In the genomic region with DNA sequence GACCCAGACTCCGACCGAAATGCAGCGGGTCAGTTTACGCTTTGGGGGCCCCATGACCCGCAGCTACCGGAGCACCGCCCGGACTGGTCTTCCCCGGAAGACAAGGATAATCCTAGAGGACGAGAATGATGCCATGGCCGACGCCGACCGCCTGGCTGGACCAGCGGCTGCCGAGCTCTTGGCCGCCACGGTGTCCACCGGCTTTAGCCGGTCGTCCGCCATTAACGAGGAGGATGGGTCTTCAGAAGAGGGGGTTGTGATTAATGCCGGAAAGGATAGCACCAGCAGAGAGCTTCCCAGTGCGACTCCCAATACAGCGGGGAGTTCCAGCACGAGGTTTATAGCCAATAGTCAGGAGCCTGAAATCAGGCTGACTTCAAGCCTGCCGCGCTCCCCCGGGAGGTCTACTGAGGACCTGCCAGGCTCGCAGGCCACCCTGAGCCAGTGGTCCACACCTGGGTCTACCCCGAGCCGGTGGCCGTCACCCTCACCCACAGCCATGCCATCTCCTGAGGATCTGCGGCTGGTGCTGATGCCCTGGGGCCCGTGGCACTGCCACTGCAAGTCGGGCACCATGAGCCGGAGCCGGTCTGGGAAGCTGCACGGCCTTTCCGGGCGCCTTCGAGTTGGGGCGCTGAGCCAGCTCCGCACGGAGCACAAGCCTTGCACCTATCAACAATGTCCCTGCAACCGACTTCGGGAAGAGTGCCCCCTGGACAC, we compare ENCODE assay signal across 8 cellular contexts. TPM values are rescaled to one million over a fixed set of nuclear protein-coding genes. Genes with fewer than 3 reads are reported as not detected.
A peak's percentile ranks its signal among the peaks of the same experiment; 100 is the strongest.
DNase-seq lines count a peak whose midpoint lies in the region; ATAC-seq and TF ChIP-seq lines count a peak whose summit lies in the region.

No MANE protein-coding gene starts in this region.

- H3K23ac ChIP-seq in IMR-90 (ENCODE audit: low read depth, low read length) = peak overlapping the region; percentile 93

- H2AK5ac ChIP-seq in IMR-90 (ENCODE audit: low read depth, low read length) = peak overlapping the region; percentile 87

- POLR2A ChIA-PET in IMR-90 (lab: Charles Lee; ENCODE audit: unreplicated experiment) = interaction anchor here (1.0 to 1.1 kb wide), 2 partner anchors 12 to 42 kb away, joined by 3 to 4 read pairs; a partner anchor contains a TSS

- H3K36me3 ChIP-seq in CD4-positive, CD25-positive, alpha-beta regulatory T cell (ENCODE audit: control insufficient read depth, insufficient read depth, low read length) = peaks cover 19% of the 10 kb centered on the region
- H3K36me3 ChIP-seq in IMR-90 (ENCODE audit: control insufficient read depth, insufficient read depth, low read length) (peaks cover 16% of the 10 kb centered on the region), gastroesophageal sphincter (peaks cover 0 to 26% of the 10 kb centered on the region in 2 donors), neural progenitor cell (no peaks in the 10 kb centered on the region)

- peak overlapping the region; percentile 89 for H3K4me3 ChIP-seq in CD4-positive, CD25-positive, alpha-beta regulatory T cell (ENCODE audit: low read depth, low read length)
- H3K4me3 ChIP-seq in IMR-90 (ENCODE audit: insufficient read depth, low read depth, low read length) (peak overlapping the region; percentile 65), gastroesophageal sphincter (peak overlapping the region; percentile 50 to 63), neural progenitor cell (peak overlapping the region; percentile 69)

- in situ Hi-C loops in IMR-90 (cut with MboI; ENCODE audit: low sequenced_read_pairs) = no loop called here

- H3K27ac Mint-ChIP-seq in CD4-positive, CD25-positive, alpha-beta regulatory T cell = peak overlapping the region; percentile 91 to 93 (median 91)
- H3K27ac Mint-ChIP-seq in neural progenitor cell = peak overlapping the region; percentile 95

- CTCF ChIA-PET in IMR-90 (lab: Yijun Ruan, JAX) = interaction anchor here (0.6 to 1.4 kb wide), 3 partner anchors 51 to 1108 kb away, joined by 3 read pairs; no protein-coding TSS in a partner anchor

- H4K20me1 ChIP-seq in IMR-90 (ENCODE audit: insufficient read depth, low read length) (0 out of 2 replicates have a peak, but pooled peaks cover 8% of the 10 kb centered on the region), neural progenitor cell (ENCODE audit: low read depth) (no peaks in the 10 kb centered on the region)

- ATAC-seq in CD4-positive, CD25-positive, alpha-beta regulatory T cell (ENCODE audit: low read depth in 2 of 2) = peak; percentile 65 to 66
- ATAC-seq in GM19397 (IDR thresholded peaks at IDR 0.05; ENCODE audit: unreplicated experiment) (peak; percentile 43), IMR-90 (ENCODE audit: low read depth) (peak; percentile 60), gastroesophageal sphincter (peak; percentile 79)

- WGBS in IMR-90 (ENCODE audit: extremely low coverage in 2 of 2, insufficient read length in 1 of 2), 2 experiments = 3% methylated on average over 31 of the region's 48 CpGs; no CpG with 5 or more reads in 1 of the 2 experiments
- 0% methylated on average over 6 to 12 of the region's 48 CpGs for WGBS in gastroesophageal sphincter (ENCODE audit: low coverage in 1 of 2), 2 donors

- dilution Hi-C loops in IMR-90 (cut with HindIII; ENCODE audit: low sequenced_read_pairs, unreplicated experiment) = no loop called here

- H3K27me3 Mint-ChIP-seq in CD4-positive, CD25-positive, alpha-beta regulatory T cell = no peaks in the 10 kb centered on the region
- peaks cover 12% of the 10 kb centered on the region for H3K27me3 Mint-ChIP-seq in neural progenitor cell (ENCODE audit: insufficient read depth, low read depth)

- H3K79me2 ChIP-seq in neural progenitor cell (ENCODE audit: low read depth) = peaks cover 14% of the 10 kb centered on the region

- TF ChIP-seq POLR2A in IMR-90 (IDR thresholded peaks at IDR 0.05; ENCODE audit: low read depth, low read length) (peak; percentile 15; the same call in 1 of the 2 replicates), gastroesophageal sphincter (IDR thresholded peaks at IDR 0.05) (no peak)

- peak overlapping the region; percentile 62 for H2BK5ac ChIP-seq in IMR-90 (ENCODE audit: low read depth, low read length, poor library complexity, severe bottlenecking)

- peak overlapping the region; percentile 44 for H3K18ac ChIP-seq in IMR-90 (ENCODE audit: low read depth, low read length)

- peak overlapping the region; percentile 96 for H2AK9ac ChIP-seq in IMR-90 (replicated peaks; ENCODE audit: low read depth, low read length, poor library complexity)

- H3K9me3 ChIP-seq in CD4-positive, CD25-positive, alpha-beta regulatory T cell (ENCODE audit: control insufficient read depth in 2 of 2, low read length in 2 of 2) = no peaks in the 10 kb centered on the region
- H3K9me3 ChIP-seq in IMR-90 (ENCODE audit: control insufficient read depth, insufficient read depth, low read length) (no peaks in the 10 kb centered on the region), gastroesophageal sphincter (no peaks in the 10 kb centered on the region), neural progenitor cell (ENCODE audit: low read depth) (no peaks in the 10 kb centered on the region)

- TF ChIP-seq EP300 in gastroesophageal sphincter (IDR thresholded peaks at IDR 0.05) = no peak

- peaks cover 55% of the 10 kb centered on the region for H3K4me1 ChIP-seq in CD4-positive, CD25-positive, alpha-beta regulatory T cell (ENCODE audit: control insufficient read depth, insufficient read depth, low read length, poor library complexity, severe bottlenecking)
- H3K4me1 ChIP-seq in IMR-90 (ENCODE audit: control insufficient read depth, insufficient read depth, low read length) (peaks cover 8% of the 10 kb centered on the region), gastroesophageal sphincter (peaks cover 0 to 35% (median 4%) of the 10 kb centered on the region in 3 donors), neural progenitor cell (peaks cover 6% of the 10 kb centered on the region)

- peak overlapping the region; percentile 15; the same call in 1 of the 3 replicates for H2BK15ac ChIP-seq in IMR-90 (ENCODE audit: low read depth, low read length)

- no peak overlapping the region for H2BK20ac ChIP-seq in IMR-90 (ENCODE audit: low read depth, low read length)

- BruUV-seq in IMR-90 (replicated peaks; lab: Mats Ljungman, UMichigan) = TSS peak; percentile 76

- peaks cover 10% of the 10 kb centered on the region for H3K36me3 Mint-ChIP-seq in CD4-positive, CD25-positive, alpha-beta regulatory T cell
- peaks cover 9% of the 10 kb centered on the region for H3K36me3 Mint-ChIP-seq in neural progenitor cell

- peak overlapping the region; percentile 82 for H3K4ac ChIP-seq in IMR-90 (ENCODE audit: low read depth, low read length)

- peaks cover 6 to 49% of the 10 kb centered on the region in 2 experiments; a peak in 3 of 4 replicates for H3K79me1 ChIP-seq in IMR-90 (ENCODE audit: low read depth in 1 of 2, low read length in 2 of 2)

- H4K91ac ChIP-seq in IMR-90 (ENCODE audit: insufficient read depth, low read depth, low read length) = peak overlapping the region; percentile 80

- peaks cover 7% of the 10 kb centered on the region; the same call in 1 of the 2 replicates for H3K9me1 ChIP-seq in IMR-90 (ENCODE audit: insufficient read depth, low read length)

- peak overlapping the region; percentile 96 to 99 for H4K8ac ChIP-seq in IMR-90 (ENCODE audit: low read depth in 2 of 2, low read length in 2 of 2)

- TF ChIP-seq RAD21 in IMR-90 (IDR thresholded peaks at IDR 0.05; ENCODE audit: low read length) = 0 out of 2 replicates have a peak, but pooled peaks have one; percentile 4

- H2BK120ac ChIP-seq in IMR-90 (ENCODE audit: low read depth, low read length) = peak overlapping the region; percentile 69; the same call in 1 of the 2 replicates

- H3K27ac ChIP-seq in CD4-positive, CD25-positive, alpha-beta regulatory T cell (ENCODE audit: insufficient read depth, low read length, poor library complexity, severe bottlenecking) = peak overlapping the region; percentile 84
- H3K27ac ChIP-seq in IMR-90 (ENCODE audit: insufficient read depth, low read length) (peak overlapping the region; percentile 88), gastroesophageal sphincter (peak overlapping the region; percentile 41 to 97 (median 91)), neural progenitor cell (no peak overlapping the region)

- H3K9me3 Mint-ChIP-seq in CD4-positive, CD25-positive, alpha-beta regulatory T cell = peaks cover 0 to 2% (median 0%) of the 10 kb centered on the region in 7 donors
- H3K9me3 Mint-ChIP-seq in neural progenitor cell = no peaks in the 10 kb centered on the region

- H3K56ac ChIP-seq in IMR-90 (ENCODE audit: extremely low read depth, insufficient read depth, low read length) = peak overlapping the region; percentile 61; the same call in 1 of the 2 replicates

- peak overlapping the region; percentile 81 for H3K14ac ChIP-seq in IMR-90 (replicated peaks; ENCODE audit: low read depth, low read length)

- H4K5ac ChIP-seq in IMR-90 (ENCODE audit: low read depth, low read length) = peak overlapping the region; percentile 74

- H3F3A ChIP-seq in neural progenitor cell (ENCODE audit: low read depth) = peaks cover 47% of the 10 kb centered on the region

- peak overlapping the region; percentile 78 for H3K9ac ChIP-seq in IMR-90 (ENCODE audit: low read depth, low read length)
- peak overlapping the region; percentile 47 for H3K9ac ChIP-seq in neural progenitor cell

- peak; percentile 37 to 75 (median 60) for DNase-seq in CD4-positive, CD25-positive, alpha-beta regulatory T cell
- DNase-seq in IMR-90 (peak; percentile 57), RKO (ENCODE audit: low spot score) (peak; percentile 85), neural progenitor cell (ENCODE audit: low spot score) (peak; percentile 80), NCI-H128 (lab: John Stamatoyannopoulos, UW; ENCODE audit: unreplicated experiment) (no peak)
- peak; percentile 53 for DNase-seq in activated naive CD4-positive, alpha-beta T cell treated with anti-CD3 and anti-CD28 coated beads, Interleukin-2, amount 50 U/mL, for 16 hours

- H2AFZ ChIP-seq in IMR-90 (replicated peaks; ENCODE audit: low read length, poor library complexity) (peak overlapping the region; percentile 95), neural progenitor cell (replicated peaks) (peak overlapping the region; percentile 85)

- peaks cover 28 to 82% (median 52%) of the 10 kb centered on the region in 4 donors for H3K4me1 Mint-ChIP-seq in CD4-positive, CD25-positive, alpha-beta regulatory T cell
- peaks cover 24% of the 10 kb centered on the region for H3K4me1 Mint-ChIP-seq in neural progenitor cell

- H3K27me3 ChIP-seq in CD4-positive, CD25-positive, alpha-beta regulatory T cell (ENCODE audit: control insufficient read depth, insufficient read depth, low read length) = no peaks in the 10 kb centered on the region
- H3K27me3 ChIP-seq in IMR-90 (ENCODE audit: control insufficient read depth, insufficient read depth, low read length) (no peaks in the 10 kb centered on the region), gastroesophageal sphincter (no peaks in the 10 kb centered on the region), neural progenitor cell (no peaks in the 10 kb centered on the region)

- peak overlapping the region; percentile 89 to 97 (median 93) for H3K4me3 Mint-ChIP-seq in CD4-positive, CD25-positive, alpha-beta regulatory T cell
- H3K4me3 Mint-ChIP-seq in neural progenitor cell = peak overlapping the region; percentile 98

- intact Hi-C loops in IMR-90 (cut with micrococcal nuclease) = no loop called here

- TF ChIP-seq CTCF in IMR-90 (conservative IDR thresholded peaks at IDR 0.05; ENCODE audit: low read depth, low read length) (peak; percentile 43), gastroesophageal sphincter (IDR thresholded peaks at IDR 0.05) (peak in 2 of 4 experiments; percentile 65 to 69), neural progenitor cell (IDR thresholded peaks at IDR 0.05) (peak; percentile 73)

- peak overlapping the region; percentile 86 for H3K4me2 ChIP-seq in IMR-90 (ENCODE audit: low read depth, low read length)
- H3K4me2 ChIP-seq in neural progenitor cell = peak overlapping the region; percentile 98

RNA-seq across cellular contexts. Expression of a gene that starts 0.5 kb away (rescaled TPM):
- 0.67 TPM for total RNA-seq in CD4-positive, CD25-positive, alpha-beta regulatory T cell
- polyA plus RNA-seq in CD4-positive, CD25-positive, alpha-beta regulatory T cell = 1 to 10 TPM; 3.5 to 4.8 (median 4.1) TPM
- total RNA-seq in IMR-90 (2012; rRNA removed) = 0.54 and 0.83 TPM in 2 replicates
- polyA plus RNA-seq in IMR-90 (2012; rRNA removed) = 1.2 and 1.5 TPM in 2 replicates
- polyA plus RNA-seq in IMR-90 (2012; cell fraction: cytosol; rRNA removed) = 1.2 and 2.5 TPM in 2 replicates
- 0.87 and 1.4 TPM in 2 replicates for polyA plus RNA-seq in IMR-90 (2012; cell fraction: nucleus; rRNA removed; ENCODE audit: low replicate concordance)
- total RNA-seq in gastroesophageal sphincter = 1 to 10 TPM; 3.7 to 9.8 (median 7.0) TPM
- 2.9 and 5.5 TPM in 2 replicates for total RNA-seq in neural progenitor cell (ENCODE audit: low replicate concordance)

RNA-seq across cellular contexts. Expression of a gene that starts 11.3 kb away (rescaled TPM):
- total RNA-seq in CD4-positive, CD25-positive, alpha-beta regulatory T cell = 496 TPM
- polyA plus RNA-seq in CD4-positive, CD25-positive, alpha-beta regulatory T cell = 100 to 1,000 TPM; 119 to 152 (median 140) TPM
- total RNA-seq in IMR-90 (2012; rRNA removed) (47.0 and 48.6 TPM in 2 replicates), gastroesophageal sphincter (10 to 100 TPM; 51.2 to 56.0 (median 54.4) TPM), neural progenitor cell (ENCODE audit: low replicate concordance) (50.7 and 54.9 TPM in 2 replicates)
- 47.4 and 58.5 TPM in 2 replicates for polyA plus RNA-seq in IMR-90 (2012; rRNA removed)
- 14.4 and 21.6 TPM in 2 replicates for polyA plus RNA-seq in IMR-90 (2012; cell fraction: cytosol; rRNA removed)
- 77.9 and 307 TPM in 2 replicates for polyA plus RNA-seq in IMR-90 (2012; cell fraction: nucleus; rRNA removed; ENCODE audit: low replicate concordance)

RNA-seq across cellular contexts. Expression of a gene that starts 11.7 kb away (rescaled TPM):
- 0.94 TPM for total RNA-seq in CD4-positive, CD25-positive, alpha-beta regulatory T cell
- polyA plus RNA-seq in CD4-positive, CD25-positive, alpha-beta regulatory T cell = under 1 TPM; 0.07 to 0.43 (median 0.18) TPM
- total RNA-seq in IMR-90 (2012; rRNA removed) (under 0.01 TPM in 1 of 2 replicates, not detected in the other), gastroesophageal sphincter (1 to 10 TPM in 1 of 4 donors, under 1 TPM in 3; 0.13 to 6.1 (median 0.70) TPM), neural progenitor cell (ENCODE audit: low replicate concordance) (0.97 and 1.0 TPM in 2 replicates)
- polyA plus RNA-seq in IMR-90 (2012; rRNA removed) = 0.10 and 0.38 TPM in 2 replicates
- polyA plus RNA-seq in IMR-90 (2012; cell fraction: cytosol; rRNA removed) = 0.05 and 0.15 TPM in 2 replicates
- 0.79 and 1.3 TPM in 2 replicates for polyA plus RNA-seq in IMR-90 (2012; cell fraction: nucleus; rRNA removed; ENCODE audit: low replicate concordance)

RNA-seq across cellular contexts. Expression of a gene that starts 12.1 kb away (rescaled TPM):
- 3.9 TPM for total RNA-seq in CD4-positive, CD25-positive, alpha-beta regulatory T cell
- polyA plus RNA-seq in CD4-positive, CD25-positive, alpha-beta regulatory T cell = 1 to 10 TPM; 3.1 to 4.4 (median 4.2) TPM
- total RNA-seq in IMR-90 (2012; rRNA removed) = 3.6 and 5.3 TPM in 2 replicates
- 16.6 and 17.5 TPM in 2 replicates for polyA plus RNA-seq in IMR-90 (2012; rRNA removed)
- 4.6 and 11.0 TPM in 2 replicates for polyA plus RNA-seq in IMR-90 (2012; cell fraction: cytosol; rRNA removed)
- 2.1 and 6.3 TPM in 2 replicates for polyA plus RNA-seq in IMR-90 (2012; cell fraction: nucleus; rRNA removed; ENCODE audit: low replicate concordance)
- total RNA-seq in gastroesophageal sphincter = 1 to 10 TPM in 2 of 4 donors, under 1 TPM in 2; 0.16 to 1.8 (median 1.1) TPM
- 27.9 and 37.0 TPM in 2 replicates for total RNA-seq in neural progenitor cell (ENCODE audit: low replicate concordance)

RNA-seq across cellular contexts. Expression of a gene that starts 22.5 kb away (rescaled TPM):
- 26.4 TPM for total RNA-seq in CD4-positive, CD25-positive, alpha-beta regulatory T cell
- 1 to 10 TPM; 5.4 to 8.1 (median 6.0) TPM for polyA plus RNA-seq in CD4-positive, CD25-positive, alpha-beta regulatory T cell
- 11.9 and 12.9 TPM in 2 replicates for total RNA-seq in IMR-90 (2012; rRNA removed)
- 6.0 and 7.5 TPM in 2 replicates for polyA plus RNA-seq in IMR-90 (2012; rRNA removed)
- 2.5 and 3.1 TPM in 2 replicates for polyA plus RNA-seq in IMR-90 (2012; cell fraction: cytosol; rRNA removed)
- 7.2 and 16.4 TPM in 2 replicates for polyA plus RNA-seq in IMR-90 (2012; cell fraction: nucleus; rRNA removed; ENCODE audit: low replicate concordance)
- 10 to 100 TPM; 20.6 to 28.5 (median 21.6) TPM for total RNA-seq in gastroesophageal sphincter
- total RNA-seq in neural progenitor cell (ENCODE audit: low replicate concordance) = 6.5 and 6.9 TPM in 2 replicates
